Comparison of ENCODE assay signal across 14 cellular contexts in the genomic region with DNA sequence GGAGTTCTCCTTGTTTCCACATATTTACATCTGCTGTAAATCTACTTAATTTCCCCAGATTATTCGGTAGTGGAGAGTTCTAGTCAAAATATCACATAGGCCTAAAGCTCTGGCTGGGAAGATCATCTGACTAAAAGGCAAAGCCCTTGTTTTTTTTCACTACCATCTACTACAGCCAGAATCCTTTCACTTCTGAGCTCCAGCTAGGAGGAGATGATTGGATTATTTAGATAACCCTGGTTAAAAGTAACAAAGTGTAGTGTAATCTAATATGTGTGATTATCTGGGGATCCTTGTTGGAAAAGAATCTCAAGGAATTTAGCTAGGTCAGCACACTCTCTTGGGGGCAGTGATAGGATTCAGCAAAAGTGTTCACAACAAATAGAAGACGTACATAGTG.
DNase-seq lines count a peak whose midpoint lies in the region; ATAC-seq and TF ChIP-seq lines count a peak whose summit lies in the region.
"Had no signal": no experiment of that assay in that cellular context is flagged by ENCODE, and none has a peak within 500 bp of the region (broad histone marks: within the 10 kb centered on the region; RNA-seq: fewer than 3 reads in every experiment).

No MANE protein-coding gene starts in this region.

- H3K9me3 ChIP-seq in endodermal cell (ENCODE audit: control insufficient read depth, low read length), result no peaks in the 10 kb centered on the region
- H3K9me3 ChIP-seq: BLaER1 had no signal

- peaks cover 18% of the 10 kb centered on the region for H3K27me3 ChIP-seq in endodermal cell (ENCODE audit: control insufficient read depth, insufficient read depth, low read length, poor library complexity, severe bottlenecking)
- H3K27me3 ChIP-seq: BLaER1 had no signal

- CTCF ChIA-PET in activated CD8-positive, alpha-beta T cell treated with anti-CD3 and anti-CD28 coated beads for 36 hours (lab: Charles Lee), result no interaction called here

- H3K4me3 Mint-ChIP-seq in endodermal cell, result no peak overlapping the region
- no peak overlapping the region for H3K4me3 Mint-ChIP-seq in mesothelial cell of epicardium
- H3K4me3 Mint-ChIP-seq in type B pancreatic cell, result no peak overlapping the region
- H3K4me3 Mint-ChIP-seq in activated CD8-positive, alpha-beta T cell treated with anti-CD3 and anti-CD28 coated beads for 36 hours, result no peak overlapping the region
- no peak overlapping the region for H3K4me3 Mint-ChIP-seq in endothelial cell (ENCODE audit: unreplicated experiment)
- H3K4me3 Mint-ChIP-seq: activated naive CD8-positive, alpha-beta T cell treated with anti-CD3 and anti-CD28 coated beads for 36 hours; activated T-cell treated with anti-CD3 and anti-CD28 coated beads, Interleukin-2, amount 50 U/mL, for 24 hours had no signal

- H3K9me3 Mint-ChIP-seq in endodermal cell (peaks cover 27% of the 10 kb centered on the region), mesothelial cell of epicardium (peaks cover 10% of the 10 kb centered on the region), type B pancreatic cell (no peaks in the 10 kb centered on the region), endothelial cell (ENCODE audit: unreplicated experiment) (no peaks in the 10 kb centered on the region)
- no peaks in the 10 kb centered on the region for H3K9me3 Mint-ChIP-seq in activated CD8-positive, alpha-beta T cell treated with anti-CD3 and anti-CD28 coated beads for 36 hours
- H3K9me3 Mint-ChIP-seq: activated T-cell treated with anti-CD3 and anti-CD28 coated beads, Interleukin-2, amount 50 U/mL, for 24 hours had no signal

- 31% methylated on average over 2 of the region's 2 CpGs; no CpG with 5 or more reads in 1 of the 2 experiments for WGBS in endodermal cell (ENCODE audit: insufficient coverage in 1 of 2, insufficient read length in 1 of 2), 2 experiments

- POLR2A ChIA-PET in activated CD8-positive, alpha-beta T cell treated with anti-CD3 and anti-CD28 coated beads for 36 hours (lab: Charles Lee), result no interaction called here

- H3K27ac ChIP-seq in endodermal cell (ENCODE audit: low read depth, low read length), result peak overlapping the region; percentile 45
- H3K27ac ChIP-seq: BLaER1 had no signal

- peaks cover 34% of the 10 kb centered on the region for H3K27me3 Mint-ChIP-seq in endodermal cell (ENCODE audit: insufficient read depth)
- no peaks in the 10 kb centered on the region for H3K27me3 Mint-ChIP-seq in mesothelial cell of epicardium (ENCODE audit: low read depth)
- no peaks in the 10 kb centered on the region for H3K27me3 Mint-ChIP-seq in type B pancreatic cell
- no peaks in the 10 kb centered on the region for H3K27me3 Mint-ChIP-seq in activated CD8-positive, alpha-beta T cell treated with anti-CD3 and anti-CD28 coated beads for 36 hours
- H3K27me3 Mint-ChIP-seq in endothelial cell (ENCODE audit: unreplicated experiment), result peaks cover 4% of the 10 kb centered on the region
- H3K27me3 Mint-ChIP-seq: activated naive CD8-positive, alpha-beta T cell treated with anti-CD3 and anti-CD28 coated beads for 36 hours; activated T-cell treated with anti-CD3 and anti-CD28 coated beads, Interleukin-2, amount 50 U/mL, for 24 hours had no signal

- H3K4me1 Mint-ChIP-seq in endodermal cell (peaks cover 27% of the 10 kb centered on the region), mesothelial cell of epicardium (peaks cover 22% of the 10 kb centered on the region), type B pancreatic cell (ENCODE audit: unreplicated experiment) (peaks cover 24% of the 10 kb centered on the region), endothelial cell (ENCODE audit: unreplicated experiment) (peaks cover 22% of the 10 kb centered on the region)
- H3K4me1 Mint-ChIP-seq in activated CD8-positive, alpha-beta T cell treated with anti-CD3 and anti-CD28 coated beads for 36 hours (ENCODE audit: low read depth), result peaks cover 3% of the 10 kb centered on the region

- H3K36me3 Mint-ChIP-seq in endodermal cell (ENCODE audit: low read depth) (peaks cover 7% of the 10 kb centered on the region), mesothelial cell of epicardium (no peaks in the 10 kb centered on the region), type B pancreatic cell (no peaks in the 10 kb centered on the region), endothelial cell (ENCODE audit: low read depth, unreplicated experiment) (peaks cover 6% of the 10 kb centered on the region)
- no peaks in the 10 kb centered on the region for H3K36me3 Mint-ChIP-seq in activated CD8-positive, alpha-beta T cell treated with anti-CD3 and anti-CD28 coated beads for 36 hours (ENCODE audit: low read depth)
- H3K36me3 Mint-ChIP-seq: activated naive CD8-positive, alpha-beta T cell treated with anti-CD3 and anti-CD28 coated beads for 36 hours had no signal

- peaks cover 4% of the 10 kb centered on the region for H3K4me1 ChIP-seq in endodermal cell (ENCODE audit: control insufficient read depth, insufficient read depth, low read length)
- H3K4me1 ChIP-seq: BLaER1 had no signal

- peak overlapping the region; percentile 2 for H3K9ac ChIP-seq in endodermal cell (ENCODE audit: extremely low read depth, low read length, poor library complexity, severe bottlenecking)
- H3K9ac ChIP-seq: BLaER1 had no signal

- H3K27ac Mint-ChIP-seq in endodermal cell (peak overlapping the region; percentile 38), mesothelial cell of epicardium (peak overlapping the region; percentile 89), type B pancreatic cell (peak overlapping the region; percentile 17), endothelial cell (ENCODE audit: unreplicated experiment) (no peak overlapping the region)
- no peak overlapping the region for H3K27ac Mint-ChIP-seq in activated CD8-positive, alpha-beta T cell treated with anti-CD3 and anti-CD28 coated beads for 36 hours
- H3K27ac Mint-ChIP-seq: activated naive CD8-positive, alpha-beta T cell treated with anti-CD3 and anti-CD28 coated beads for 36 hours; activated T-cell treated with anti-CD3 and anti-CD28 coated beads, Interleukin-2, amount 50 U/mL, for 24 hours had no signal

- DNase-seq in NCI-H82 (lab: John Stamatoyannopoulos, UW), result peak; percentile 88
- no peak for DNase-seq in endodermal cell
- DNase-seq in mesothelial cell of epicardium (ENCODE audit: low spot score in 2 of 2, unreplicated experiment in 2 of 2), result no peak
- no peak for DNase-seq in type B pancreatic cell (ENCODE audit: extremely low spot score, unreplicated experiment)
- DNase-seq in inferior parietal cortex (ENCODE audit: extremely low spot score), result no peak
- DNase-seq in activated CD8-positive, alpha-beta T cell treated with anti-CD3 and anti-CD28 coated beads for 36 hours, result no peak
- DNase-seq in endothelial cell (ENCODE audit: low spot score), result no peak
- DNase-seq: activated CD4-positive, alpha-beta T cell treated with anti-CD3 and anti-CD28 coated beads, Interleukin-2, amount 50 U/mL, for 1 hour; activated naive CD8-positive, alpha-beta T cell treated with anti-CD3 and anti-CD28 coated beads for 36 hours; activated T-cell treated with anti-CD3 and anti-CD28 coated beads, Interleukin-2, amount 50 U/mL, for 24 hours; DMS153; kidney; NCI-H1694 treated with DMSO at 0.1 percent for 48 hours had no signal

- TF ChIP-seq CTCF in endodermal cell (conservative IDR thresholded peaks at IDR 0.05) (no peak), mesothelial cell of epicardium (IDR thresholded peaks at IDR 0.05; ENCODE audit: unreplicated experiment) (no peak), type B pancreatic cell (conservative IDR thresholded peaks at IDR 0.05) (no peak), endothelial cell (IDR thresholded peaks at IDR 0.05; ENCODE audit: unreplicated experiment) (no peak)
- no peak for TF ChIP-seq CTCF in activated CD8-positive, alpha-beta T cell treated with anti-CD3 and anti-CD28 coated beads for 36 hours (IDR thresholded peaks at IDR 0.05)

- intact Hi-C loops in activated CD8-positive, alpha-beta T cell treated with anti-CD3 and anti-CD28 coated beads for 36 hours (cut with micrococcal nuclease), result no loop called here

- H3K4me3 ChIP-seq in endodermal cell (ENCODE audit: low read length), result no peak overlapping the region
- H3K4me3 ChIP-seq: BLaER1 had no signal

- ATAC-seq in activated CD8-positive, alpha-beta T cell treated with anti-CD3 and anti-CD28 coated beads for 36 hours, result no peak

- no peaks in the 10 kb centered on the region for H3K36me3 ChIP-seq in endodermal cell (ENCODE audit: control insufficient read depth, insufficient read depth, low read length)
- H3K36me3 ChIP-seq: BLaER1 had no signal

Comparison
In these comparisons a context has a peak if more than half of its experiments do, and no peak if none do; other contexts are left out.
1. H3K27ac Mint-ChIP-seq: peak in endodermal cell (single experiment), mesothelial cell of epicardium (single experiment) and type B pancreatic cell (single experiment); none in activated CD8-positive, alpha-beta T cell treated with anti-CD3 and anti-CD28 coated beads for 36 hours (single experiment) and endothelial cell (single experiment).